In the genomic region with DNA sequence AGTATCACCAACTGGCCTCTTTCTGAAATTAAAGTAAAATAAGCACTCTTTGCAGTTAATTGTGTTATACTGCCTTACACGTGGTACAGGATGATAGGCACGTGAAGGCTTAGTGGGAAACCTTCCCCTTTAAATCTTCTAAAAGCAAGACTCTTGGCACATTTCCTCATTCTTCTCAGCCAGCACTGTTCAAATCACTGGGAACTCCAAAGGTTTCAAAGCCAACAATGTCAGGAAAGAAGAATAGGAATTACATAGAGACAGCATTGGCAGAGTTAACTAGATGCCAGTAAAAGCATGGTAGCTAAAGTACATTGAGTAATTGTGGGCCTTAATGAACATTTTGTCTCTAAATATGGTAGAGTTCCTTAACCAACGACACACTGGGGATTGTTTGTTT, we compare ENCODE assay signal across 1 cellular context.
TF ChIP-seq lines count a peak whose summit lies in the region.

No MANE protein-coding gene starts in this region.

TF ChIP-seq in HCT116, 20 proteins besides CTCF, POLR2A, EP300 and RAD21 (continued from another document):
- TF ChIP-seq, protein P1, sequence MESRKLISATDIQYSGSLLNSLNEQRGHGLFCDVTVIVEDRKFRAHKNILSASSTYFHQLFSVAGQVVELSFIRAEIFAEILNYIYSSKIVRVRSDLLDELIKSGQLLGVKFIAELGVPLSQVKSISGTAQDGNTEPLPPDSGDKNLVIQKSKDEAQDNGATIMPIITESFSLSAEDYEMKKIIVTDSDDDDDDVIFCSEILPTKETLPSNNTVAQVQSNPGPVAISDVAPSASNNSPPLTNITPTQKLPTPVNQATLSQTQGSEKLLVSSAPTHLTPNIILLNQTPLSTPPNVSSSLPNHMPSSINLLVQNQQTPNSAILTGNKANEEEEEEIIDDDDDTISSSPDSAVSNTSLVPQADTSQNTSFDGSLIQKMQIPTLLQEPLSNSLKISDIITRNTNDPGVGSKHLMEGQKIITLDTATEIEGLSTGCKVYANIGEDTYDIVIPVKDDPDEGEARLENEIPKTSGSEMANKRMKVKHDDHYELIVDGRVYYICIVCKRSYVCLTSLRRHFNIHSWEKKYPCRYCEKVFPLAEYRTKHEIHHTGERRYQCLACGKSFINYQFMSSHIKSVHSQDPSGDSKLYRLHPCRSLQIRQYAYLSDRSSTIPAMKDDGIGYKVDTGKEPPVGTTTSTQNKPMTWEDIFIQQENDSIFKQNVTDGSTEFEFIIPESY (IDR thresholded peaks at IDR 0.05; ENCODE audit: extremely low read depth, insufficient replicate concordance, low read length), result no peak
- TF ChIP-seq SIN3A (IDR thresholded peaks at IDR 0.05; ENCODE audit: low read depth) (no peak), TCF7L2 (IDR thresholded peaks at IDR 0.05; ENCODE audit: borderline replicate concordance, extremely low read depth, insufficient read depth, insufficient read length) (no peak), SP1 (IDR thresholded peaks at IDR 0.05; ENCODE audit: low read depth) (no peak), EZH2 (IDR thresholded peaks at IDR 0.05) (no peak)
